ENCODE assay signal across 8 cellular contexts in genomic region chr12:54579696-54580333, GRCh38. TPM values are rescaled to one million over a fixed set of nuclear protein-coding genes. Genes with fewer than 3 reads are reported as not detected.
DNase-seq lines count a peak whose midpoint lies in the region; ATAC-seq and TF ChIP-seq lines count a peak whose summit lies in the region.

No MANE protein-coding gene starts in this region.

- H3K4me3 ChIP-seq in SJCRH30, result no peak overlapping the region
- no peak overlapping the region for H3K4me3 ChIP-seq in upper lobe of right lung

- H3K27ac ChIP-seq in SJCRH30, result no peak overlapping the region
- no peak overlapping the region for H3K27ac ChIP-seq in upper lobe of right lung

- H3K9me3 ChIP-seq in SJCRH30 (replicated peaks), result no peaks in the 10 kb centered on the region
- no peaks in the 10 kb centered on the region for H3K9me3 ChIP-seq in upper lobe of right lung

- DNase-seq in EL (peak; percentile 70), HPDE6-E6E7 (ENCODE audit: extremely low spot score) (peak; percentile 72), SJCRH30 (peak; percentile 65 to 85), head of caudate nucleus (peak; percentile 69 to 95 (median 89)), posterior cingulate gyrus (peak; percentile 68 to 97 (median 90)), upper lobe of right lung (peak; percentile 89)
- peak; percentile 61 to 83 (median 78) for DNase-seq in activated naive CD4-positive, alpha-beta T cell (lab: John Stamatoyannopoulos, UW)

- ATAC-seq in GM21423 (IDR thresholded peaks at IDR 0.05; ENCODE audit: unreplicated experiment) (peak; percentile 94), upper lobe of right lung (peak; percentile 96)

- H3K4me1 ChIP-seq in SJCRH30 (no peaks in the 10 kb centered on the region), upper lobe of right lung (peaks cover 6% of the 10 kb centered on the region)

- intact Hi-C loops in head of caudate nucleus (cut with DNase I) (no loop called here), posterior cingulate gyrus (cut with DNase I) (loop anchor here (1.0 kb wide), 1 partner anchor 23 kb away; no protein-coding TSS in a partner anchor), upper lobe of right lung (cut with DNase I) (no loop called here)

- no peaks in the 10 kb centered on the region for H3K36me3 ChIP-seq in SJCRH30
- H3K36me3 ChIP-seq in upper lobe of right lung, result no peaks in the 10 kb centered on the region

- H3K27me3 ChIP-seq in SJCRH30 (peaks cover 11% of the 10 kb centered on the region), upper lobe of right lung (no peaks in the 10 kb centered on the region)

- peak; percentile 100 for TF ChIP-seq CTCF in upper lobe of right lung (IDR thresholded peaks at IDR 0.05)

RNA-seq across cellular contexts. Expression of gene PPP1R1A, which starts 8.6 kb away (rescaled TPM):
- total RNA-seq in SJCRH30 (2014; rRNA removed; shearing (Covaris generic)), result not detected in 2 replicates
- not detected for total RNA-seq in upper lobe of right lung

RNA-seq across cellular contexts. Expression of gene PDE1B, which starts 30.4 kb away (rescaled TPM):
- total RNA-seq in SJCRH30 (2014; rRNA removed; shearing (Covaris generic)), result not detected in 2 replicates
- total RNA-seq in upper lobe of right lung, result 6.1 TPM

RNA-seq across cellular contexts. Expression of gene LACRT, which starts 54.9 kb away (rescaled TPM):
- not detected in 2 replicates for total RNA-seq in SJCRH30 (2014; rRNA removed; shearing (Covaris generic))
- not detected for total RNA-seq in upper lobe of right lung
